2 cellular contexts compared by ENCODE assay signal in genomic region chr19:438416-438958, GRCh38.
TF ChIP-seq lines count a peak whose summit lies in the region.

No MANE protein-coding gene starts in this region.

TF ChIP-seq in K562, 482 proteins besides CTCF, POLR2A, EP300 and RAD21:
- TF ChIP-seq ZBTB7A (IDR thresholded peaks at IDR 0.05; ENCODE audit: borderline replicate concordance, control insufficient read depth, low read depth, low read length): 0 out of 2 replicates have a peak, but pooled peaks have one; percentile 32
- no peak for TF ChIP-seq NR3C1 (CRISPR knock-in tag; IDR thresholded peaks at IDR 0.05)
TF ChIP-seq in K562: peak in this region for 1.

TF ChIP-seq in HepG2, 621 proteins besides CTCF, POLR2A, EP300 and RAD21:
- TF ChIP-seq KDM6A (CRISPR knock-in tag; IDR thresholded peaks at IDR 0.05; ENCODE audit: low read depth): no peak
- no peak for TF ChIP-seq TMF1 (CRISPR knock-in tag; IDR thresholded peaks at IDR 0.05; ENCODE audit: low read depth)
- TF ChIP-seq ZFP37 (CRISPR knock-in tag; IDR thresholded peaks at IDR 0.05; ENCODE audit: borderline replicate concordance): no peak
- TF ChIP-seq EED (CRISPR knock-in tag; IDR thresholded peaks at IDR 0.05): no peak
- peak; percentile 49 for TF ChIP-seq AGO2 (optimal IDR thresholded peaks at IDR 0.05; ENCODE audit: low read depth, low read length)
